13 cellular contexts compared by ENCODE assay signal in genomic region chr1:75985827-75986226, GRCh38. TPM values are rescaled to one million over a fixed set of nuclear protein-coding genes. Genes with fewer than 3 reads are reported as not detected.
DNase-seq lines count a peak whose midpoint lies in the region; ATAC-seq, FAIRE-seq and TF ChIP-seq lines count a peak whose summit lies in the region.
"Had no signal": no experiment of that assay in that cellular context is flagged by ENCODE, and none has a peak within 500 bp of the region (broad histone marks: within the 10 kb centered on the region; RNA-seq: fewer than 3 reads in every experiment).

No MANE protein-coding gene starts in this region.

- H3K27ac ChIP-seq in brain microvascular endothelial cell (no peak overlapping the region), ovary (no peak overlapping the region)

- H3K27me3 Mint-ChIP-seq in activated T-cell treated with anti-CD3 and anti-CD28 coated beads, Interleukin-2, amount 50 U/mL, for 72 hours (ENCODE audit: low read depth), result peaks cover 6% of the 10 kb centered on the region
- H3K27me3 Mint-ChIP-seq: dendritic cell treated with granulocyte-macrophage colony-stimulating factor and Interleukin-4, amounts not matched to agents 40 ng/mL and 50 ng/mL, for 4 days had no signal

- intact Hi-C loops in ovary (cut with DNase I), result no loop called here

- ATAC-seq in GM21360 (IDR thresholded peaks at IDR 0.05; ENCODE audit: unreplicated experiment), result peak; percentile 93
- ATAC-seq in HG03060 (IDR thresholded peaks at IDR 0.05; ENCODE audit: low read depth, unreplicated experiment), result peak; percentile 88
- no peak for ATAC-seq in activated T-cell treated with anti-CD3 and anti-CD28 coated beads, Interleukin-2, amount 50 U/mL, for 72 hours (replicated peaks in 1 of 2)

- H3K36me3 ChIP-seq in brain microvascular endothelial cell (replicated peaks) (no peaks in the 10 kb centered on the region), ovary (no peaks in the 10 kb centered on the region)

- H3K27me3 ChIP-seq in brain microvascular endothelial cell (replicated peaks), result no peaks in the 10 kb centered on the region
- no peaks in the 10 kb centered on the region for H3K27me3 ChIP-seq in ovary

- peaks cover 4 to 6% of the 10 kb centered on the region in 2 donors for H3K36me3 Mint-ChIP-seq in activated T-cell treated with anti-CD3 and anti-CD28 coated beads, Interleukin-2, amount 50 U/mL, for 72 hours (ENCODE audit: insufficient read depth in 2 of 2)

- peaks cover 6% of the 10 kb centered on the region for H3K4me1 Mint-ChIP-seq in activated T-cell treated with anti-CD3 and anti-CD28 coated beads, Interleukin-2, amount 50 U/mL, for 72 hours (ENCODE audit: low read depth)

- in situ Hi-C loops in brain microvascular endothelial cell (cut with HindIII; ENCODE audit: low pct_ligation_motif_present, low sequenced_read_pairs), result no loop called here

- DNase-seq in GM12892 (ENCODE audit: insufficient read length) (peak; percentile 26), brain microvascular endothelial cell (peak; percentile 45), DMS 273 treated with DMSO at 0.1 percent for 48 hours (lab: John Stamatoyannopoulos, UW) (no peak), ovary (no peak)
- no peak for DNase-seq in activated T-cell treated with anti-CD3 and anti-CD28 coated beads, Interleukin-2, amount 50 U/mL, for 72 hours
- DNase-seq in stimulated activated naive CD4-positive, alpha-beta T cell (lab: John Stamatoyannopoulos, UW), result no peak
- DNase-seq: activated T-cell treated with anti-CD3 and anti-CD28 coated beads for 4 hours, C1 segment of cervical spinal cord, kidney glomerular epithelial cell, posterior cingulate gyrus had no signal

- no peak for TF ChIP-seq CTCF in brain microvascular endothelial cell (IDR thresholded peaks at IDR 0.05; ENCODE audit: low read depth, low read length, missing control alignments)
- no peak for TF ChIP-seq CTCF in ovary (IDR thresholded peaks at IDR 0.05)

- TF ChIP-seq POLR2A in GM12892 (IDR thresholded peaks at IDR 0.05; ENCODE audit: low read depth, low read length), result no peak
- TF ChIP-seq POLR2A in ovary (IDR thresholded peaks at IDR 0.05), result no peak

- H3K4me1 ChIP-seq in ovary (ENCODE audit: insufficient read depth), result no peaks in the 10 kb centered on the region

- H3K27ac Mint-ChIP-seq in activated T-cell treated with anti-CD3 and anti-CD28 coated beads, Interleukin-2, amount 50 U/mL, for 72 hours, result no peak overlapping the region
- H3K27ac Mint-ChIP-seq: dendritic cell treated with granulocyte-macrophage colony-stimulating factor and Interleukin-4, amounts not matched to agents 40 ng/mL and 50 ng/mL, for 4 days had no signal

- peaks cover 5 to 6% of the 10 kb centered on the region in 2 donors for H3K9me3 Mint-ChIP-seq in activated T-cell treated with anti-CD3 and anti-CD28 coated beads, Interleukin-2, amount 50 U/mL, for 72 hours

- WGBS in ovary, 3 donors, result 37 to 65% (median 54%) methylated on average over 4 of the region's 4 CpGs

- TF ChIP-seq EP300 in ovary (IDR thresholded peaks at IDR 0.05), result no peak

- FAIRE-seq in GM12892 (lab: Jason Lieb, UNC), result peak; percentile 95

- H3K9me3 ChIP-seq in ovary, result no peaks in the 10 kb centered on the region

- no peak overlapping the region for H3K4me3 ChIP-seq in brain microvascular endothelial cell (ENCODE audit: low read depth, low read length)
- H3K4me3 ChIP-seq in ovary, result no peak overlapping the region

- no peak overlapping the region for H3K4me3 Mint-ChIP-seq in activated T-cell treated with anti-CD3 and anti-CD28 coated beads, Interleukin-2, amount 50 U/mL, for 72 hours
- H3K4me3 Mint-ChIP-seq: dendritic cell treated with granulocyte-macrophage colony-stimulating factor and Interleukin-4, amounts not matched to agents 40 ng/mL and 50 ng/mL, for 4 days had no signal

RNA-seq across cellular contexts. Expression of gene ASB17, which starts 53.6 kb away (rescaled TPM):
- polyA plus RNA-seq in GM12892 (2012; ENCODE audit: missing spikeins), result not detected
- total RNA-seq in activated T-cell treated with anti-CD3 and anti-CD28 coated beads, Interleukin-2, amount 50 U/mL, for 72 hours, result not detected
- total RNA-seq in ovary, result not detected
- polyA plus RNA-seq in ovary, result not detected

Comparison
In these comparisons a context has a peak if more than half of its experiments do, and no peak if none do; other contexts are left out.
1. DNase-seq: peak in GM12892 (single experiment) and brain microvascular endothelial cell (single experiment); none in activated T-cell treated with anti-CD3 and anti-CD28 coated beads, Interleukin-2, amount 50 U/mL, for 72 hours (0 of 2), DMS 273 treated with DMSO at 0.1 percent for 48 hours (single experiment), stimulated activated naive CD4-positive, alpha-beta T cell (0 of 6) and ovary (0 of 5).
2. ATAC-seq: peak in GM21360 (single experiment) and HG03060 (single experiment); none in activated T-cell treated with anti-CD3 and anti-CD28 coated beads, Interleukin-2, amount 50 U/mL, for 72 hours (0 of 2).